In the genomic region with DNA sequence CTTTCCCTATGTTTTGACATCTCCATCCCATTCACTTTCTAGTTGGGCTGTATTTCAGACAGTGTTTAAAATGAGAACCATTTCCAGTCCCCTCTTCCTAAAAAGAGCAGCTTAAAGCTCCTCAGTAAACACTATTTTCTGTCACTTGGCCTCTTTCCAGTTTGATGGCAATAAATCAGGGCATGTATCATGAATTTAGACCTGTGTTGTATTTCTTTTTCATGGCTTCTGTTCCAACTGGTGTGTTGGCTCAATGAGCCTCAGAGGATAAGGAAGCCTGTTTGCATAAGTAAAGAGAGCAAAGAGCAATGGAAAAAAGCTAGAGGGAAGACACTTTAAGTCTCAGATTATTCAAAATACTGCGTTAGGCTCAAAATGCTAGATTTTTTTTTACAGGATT, we compare ENCODE assay signal across 11 cellular contexts. TPM values are rescaled to one million over a fixed set of nuclear protein-coding genes. Genes with fewer than 3 reads are reported as not detected.
A peak's percentile ranks its signal among the peaks of the same experiment; 100 is the strongest.
DNase-seq lines count a peak whose midpoint lies in the region; ATAC-seq and TF ChIP-seq lines count a peak whose summit lies in the region.
"Had no signal": no experiment of that assay in that cellular context is flagged by ENCODE, and none has a peak within 500 bp of the region (broad histone marks: within the 10 kb centered on the region; RNA-seq: fewer than 3 reads in every experiment).

No MANE protein-coding gene starts in this region.

- H3K27me3 Mint-ChIP-seq in CD4-positive, alpha-beta T cell: no peaks in the 10 kb centered on the region

- CTCF ChIA-PET in HEK293 (lab: Yijun Ruan, JAX): interaction anchor here (2.4 kb wide), 1 partner anchor 9 kb away, joined by 10 read pairs; no protein-coding TSS in a partner anchor
- CTCF ChIA-PET in CD4-positive, alpha-beta T cell (lab: Charles Lee): interaction anchor here (1.2 kb wide), 1 partner anchor 9 kb away, joined by 3 read pairs; no protein-coding TSS in a partner anchor

- no peaks in the 10 kb centered on the region for H3K36me3 Mint-ChIP-seq in CD4-positive, alpha-beta T cell (ENCODE audit: low read depth)

- no peak overlapping the region for H3K27ac Mint-ChIP-seq in CD4-positive, alpha-beta T cell

- no peak overlapping the region for H2AFZ ChIP-seq in ACC112 (ENCODE audit: low read length, unreplicated experiment)

- no peaks in the 10 kb centered on the region for H3K27me3 ChIP-seq in ACC112 (ENCODE audit: insufficient read depth, low read length)
- no peaks in the 10 kb centered on the region for H3K27me3 ChIP-seq in CD4-positive, alpha-beta T cell (ENCODE audit: control insufficient read depth, insufficient read depth, low read length)
- H3K27me3 ChIP-seq: ovary had no signal

- H3K9me3 Mint-ChIP-seq in CD4-positive, alpha-beta T cell: no peaks in the 10 kb centered on the region

- ATAC-seq in CD4-positive, alpha-beta T cell (ENCODE audit: poor library complexity): no peak
- ATAC-seq in activated CD4-positive, CD25-positive, alpha-beta regulatory T cell treated with anti-CD3 and anti-CD28 coated beads, Interleukin-2, amount 50 U/mL, for 24 hours: no peak
- ATAC-seq in HG03159 (IDR thresholded peaks at IDR 0.05; ENCODE audit: unreplicated experiment): no peak

- no peaks in the 10 kb centered on the region for H3K4me1 Mint-ChIP-seq in CD4-positive, alpha-beta T cell (ENCODE audit: low read depth)

- no peak overlapping the region for H3K4me3 Mint-ChIP-seq in CD4-positive, alpha-beta T cell

- H3K4me1 ChIP-seq in ACC112 (ENCODE audit: control insufficient read depth, insufficient read depth, low read length, unreplicated experiment) (peaks cover 64% of the 10 kb centered on the region), HEK293 (ENCODE audit: control insufficient read depth, insufficient read depth, low read length) (peaks cover 16% of the 10 kb centered on the region)

- POLR2A ChIA-PET in HEK293 (lab: Yijun Ruan, JAX): no interaction called here
- POLR2A ChIA-PET in CD4-positive, alpha-beta T cell (lab: Charles Lee): no interaction called here

- no peaks in the 10 kb centered on the region for H3K9me3 ChIP-seq in HEK293 (ENCODE audit: control insufficient read depth, insufficient read depth, low read depth, low read length)
- H3K9me3 ChIP-seq in CD4-positive, alpha-beta T cell (ENCODE audit: control insufficient read depth, low read length): no peaks in the 10 kb centered on the region
- H3K9me3 ChIP-seq: ovary had no signal

- DNase-seq in lung microvascular endothelial cell (ENCODE audit: low read depth in 2 of 2): peak; percentile 22 to 63
- DNase-seq in CD4-positive, alpha-beta T cell: no peak
- DNase-seq in OCI-M1 (lab: John Stamatoyannopoulos, UW): no peak
- DNase-seq: kidney glomerular epithelial cell, MM.1S, ovary had no signal

- intact Hi-C loops in CD4-positive, alpha-beta T cell (cut with DNase I, micrococcal nuclease): no loop called here

- H3K36me3 ChIP-seq in ACC112 (ENCODE audit: insufficient read depth, low read length) (peaks cover 15% of the 10 kb centered on the region), HEK293 (ENCODE audit: control insufficient read depth in 2 of 2, insufficient read depth in 1 of 2, low read length in 2 of 2) (no peaks in the 10 kb centered on the region)
- H3K36me3 ChIP-seq: ovary had no signal

- H3K4me3 ChIP-seq in ACC112 (ENCODE audit: low read depth, low read length) (peak overlapping the region; percentile 84), HEK293 (ENCODE audit: low read depth, low read length) (no peak overlapping the region)
- H3K4me3 ChIP-seq: ovary had no signal

- H3K79me2 ChIP-seq in ACC112 (ENCODE audit: control insufficient read depth, insufficient read depth, low read length, unreplicated experiment): peaks cover 93% of the 10 kb centered on the region

- no peak for TF ChIP-seq CTCF in HEK293 (tag by site-specific recombination; IDR thresholded peaks at IDR 0.05)
- TF ChIP-seq CTCF in VCaP (conservative IDR thresholded peaks at IDR 0.05): no peak
- no peak for TF ChIP-seq CTCF in CD4-positive, alpha-beta T cell (IDR thresholded peaks at IDR 0.05)

- H3K27ac ChIP-seq in ACC112 (ENCODE audit: low read depth, low read length) (peak overlapping the region; percentile 96), HEK293 (ENCODE audit: extremely low read depth, low read depth, low read length) (no peak overlapping the region), VCaP (peak overlapping the region; percentile 65)
- H3K27ac ChIP-seq in CD4-positive, alpha-beta T cell (ENCODE audit: low read depth, low read length): no peak overlapping the region

TF ChIP-seq in HEK293, 187 proteins besides CTCF, POLR2A, EP300 and RAD21:
- no peak for TF ChIP-seq ZNF138 (tag by site-specific recombination; IDR thresholded peaks at IDR 0.05; ENCODE audit: borderline replicate concordance)
- no peak for TF ChIP-seq ZNF785 (tag by site-specific recombination; IDR thresholded peaks at IDR 0.05)
- TF ChIP-seq FEZF1 (tag by site-specific recombination; IDR thresholded peaks at IDR 0.05): peak; percentile 96
- TF ChIP-seq ZNF404 (tag by site-specific recombination; IDR thresholded peaks at IDR 0.05): no peak
- no peak for TF ChIP-seq REST (tag by site-specific recombination; IDR thresholded peaks at IDR 0.05)
- no peak for TF ChIP-seq KLF9 (tag by site-specific recombination; IDR thresholded peaks at IDR 0.05; ENCODE audit: low read depth)

RNA-seq across cellular contexts. Expression of gene CCDC80, which starts 7.2 kb away (rescaled TPM):
- 5.2 and 14.4 TPM in 2 replicates for total RNA-seq in lung microvascular endothelial cell
- not detected for total RNA-seq in CD4-positive, alpha-beta T cell

Comparison
In these comparisons a context has a peak if more than half of its experiments do, and no peak if none do; other contexts are left out.
1. H3K27ac ChIP-seq: peak in ACC112 (single experiment) and VCaP (single experiment); none in HEK293 (single experiment) and CD4-positive, alpha-beta T cell (single experiment).
2. DNase-seq: peak in lung microvascular endothelial cell (2 of 2); none in CD4-positive, alpha-beta T cell (0 of 10) and OCI-M1 (single experiment).